1 cellular context compared by ENCODE assay signal in the genomic region with DNA sequence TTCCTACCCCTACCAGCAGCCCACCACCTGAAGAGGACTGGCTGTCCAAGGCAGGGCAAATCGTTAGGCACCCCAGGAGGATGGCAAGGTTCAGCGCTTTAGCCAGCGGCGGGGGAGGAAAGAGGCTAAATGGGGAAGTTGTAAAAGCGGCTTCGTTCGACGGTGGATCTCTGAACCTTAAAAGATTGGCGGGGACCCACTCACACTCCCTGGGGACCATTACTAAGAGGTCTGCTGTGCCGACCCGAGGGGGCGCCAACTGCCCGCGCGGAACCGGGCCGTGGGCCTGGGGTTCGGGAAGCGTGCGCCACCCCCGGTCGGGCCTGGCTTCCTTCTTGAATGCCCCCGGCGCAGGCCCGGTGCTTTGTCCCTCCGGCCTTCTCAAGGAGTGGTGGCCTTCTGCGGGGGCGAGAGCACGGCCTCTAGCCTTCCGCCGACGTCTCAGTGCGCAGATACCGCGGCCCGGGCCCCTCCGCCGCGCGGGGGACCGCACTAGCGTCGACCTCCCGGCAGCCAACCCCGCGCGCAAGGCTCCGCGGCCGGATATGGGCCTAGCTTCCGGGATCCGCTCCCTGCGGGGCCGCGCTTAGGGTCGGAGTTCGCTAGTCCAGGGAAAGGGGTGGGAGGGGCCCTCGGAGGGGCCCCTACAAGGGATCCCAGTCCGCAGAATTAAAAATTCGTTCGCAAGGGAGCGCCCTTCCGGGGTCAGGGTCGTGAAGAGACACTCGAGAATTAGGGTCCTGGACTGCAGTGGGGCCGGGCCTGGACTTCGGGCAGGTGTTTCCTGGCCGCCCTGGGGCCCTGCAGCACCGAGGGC.
TF ChIP-seq lines count a peak whose summit lies in the region.

No MANE protein-coding gene starts in this region.

TF ChIP-seq in GM12878, 131 proteins besides CTCF, POLR2A, EP300 and RAD21:
- peak; percentile 45; the same call in 1 of the 2 replicates for TF ChIP-seq ELK1 (IDR thresholded peaks at IDR 0.05; ENCODE audit: low read depth, low read length)
- TF ChIP-seq HSF1 (IDR thresholded peaks at IDR 0.05; ENCODE audit: low read depth, low read length) = no peak
- TF ChIP-seq EGR1 (IDR thresholded peaks at IDR 0.05; ENCODE audit: borderline replicate concordance in 1 of 2, low read depth in 2 of 2, low read length in 2 of 2) = peak in 1 of 2 experiments; percentile 19; a peak in 1 of 3 replicates
- TF ChIP-seq SRF (IDR thresholded peaks at IDR 0.05; ENCODE audit: low read depth in 2 of 2, low read length in 2 of 2) = peak; percentile 94 to 96
- TF ChIP-seq NFYA (IDR thresholded peaks at IDR 0.05; ENCODE audit: borderline replicate concordance, low read depth, low read length) = no peak
